8 cellular contexts compared by ENCODE assay signal in genomic region chr7:151736403-151736909, GRCh38.
DNase-seq lines count a peak whose midpoint lies in the region; ATAC-seq and TF ChIP-seq lines count a peak whose summit lies in the region.

No MANE protein-coding gene starts in this region.

- H3K9me3 ChIP-seq in OCI-LY7 (ENCODE audit: low read length), result no peaks in the 10 kb centered on the region

- no peaks in the 10 kb centered on the region for H3K9me2 ChIP-seq in OCI-LY7 (ENCODE audit: insufficient read depth, low read length)

- no peak overlapping the region for H2AFZ ChIP-seq in OCI-LY7 (ENCODE audit: low read length)

- H3K27ac ChIP-seq in OCI-LY7 (ENCODE audit: low read depth, low read length, poor library complexity, severe bottlenecking), result no peak overlapping the region

- ATAC-seq in HG02981 (IDR thresholded peaks at IDR 0.05; ENCODE audit: unreplicated experiment), result no peak

- DNase-seq in NCI-H1436 (lab: John Stamatoyannopoulos, UW) (peak; percentile 20), NCI-H1436 treated with DMSO at 0.1 percent for 48 hours (lab: John Stamatoyannopoulos, UW) (no peak), RPMI8226 (peak; percentile 24), fibroblast of gingiva (ENCODE audit: low read depth) (peak; percentile 99), occipital lobe (lab: John Stamatoyannopoulos, UW) (peak; percentile 24), OCI-LY7 (ENCODE audit: low spot score) (no peak), NOMO-1 (lab: John Stamatoyannopoulos, UW; ENCODE audit: unreplicated experiment in 2 of 2) (no peak)

- H3K36me3 ChIP-seq in OCI-LY7 (ENCODE audit: insufficient read depth, low read length), result no peaks in the 10 kb centered on the region

- H3K4me3 ChIP-seq in OCI-LY7 (ENCODE audit: low read depth, low read length, poor library complexity, severe bottlenecking), result no peak overlapping the region

- H3K79me2 ChIP-seq in OCI-LY7 (ENCODE audit: insufficient read depth, low read depth, low read length), result no peaks in the 10 kb centered on the region

- intact Hi-C loops in OCI-LY7 (cut with micrococcal nuclease; ENCODE audit: unreplicated experiment), result no loop called here

- H3K4me2 ChIP-seq in OCI-LY7 (ENCODE audit: low read length), result no peak overlapping the region

- H3K4me1 ChIP-seq in OCI-LY7 (ENCODE audit: insufficient read depth, low read length, poor library complexity, severe bottlenecking), result no peaks in the 10 kb centered on the region

- POLR2A ChIA-PET in OCI-LY7 (lab: Charles Lee), result no interaction called here

- no peak for TF ChIP-seq CTCF in OCI-LY7 (conservative IDR thresholded peaks at IDR 0.05; ENCODE audit: low read length)

- CTCF ChIA-PET in OCI-LY7 (lab: Charles Lee; ENCODE audit: unreplicated experiment), result no interaction called here

- no TSS peak for BruUV-seq in OCI-LY7 (replicated peaks; lab: Mats Ljungman, UMichigan)

- no peaks in the 10 kb centered on the region for H4K20me1 ChIP-seq in OCI-LY7 (ENCODE audit: insufficient read depth, low read length)

Comparison
In these comparisons a context has a peak if more than half of its experiments do, and no peak if none do; other contexts are left out.
1. DNase-seq: peak in NCI-H1436 (single experiment), RPMI8226 (single experiment), fibroblast of gingiva (single experiment) and occipital lobe (single experiment); none in NCI-H1436 treated with DMSO at 0.1 percent for 48 hours (single experiment), OCI-LY7 (single experiment) and NOMO-1 (0 of 2).